ENCODE assay signal across 23 cellular contexts in genomic region chr16:27935076-27935475, GRCh38.
"Had no signal": no experiment of that assay in that cellular context is flagged by ENCODE, and none has a peak within 500 bp of the region (broad histone marks: within the 10 kb centered on the region; RNA-seq: fewer than 3 reads in every experiment).

No MANE protein-coding gene starts in this region.

- H3K4me1 ChIP-seq: colonic mucosa, esophagus muscularis mucosa, esophagus squamous epithelium, foreskin keratinocyte, gastrocnemius medialis, gastroesophageal sphincter, heart right ventricle had no signal

- DNase-seq: colonic mucosa; cortex of kidney; dermis blood vessel endothelial cell; dorsolateral prefrontal cortex; effector CD4-positive, alpha-beta T cell; effector CD8-positive, alpha-beta T cell; effector memory CD4-positive, alpha-beta T cell; effector memory CD8-positive, alpha-beta T cell; endodermal cell; erythroblast; esophagus squamous epithelium; foreskin fibroblast; foreskin keratinocyte; foreskin melanocyte; gastrocnemius medialis; glutamatergic neuron; head of caudate nucleus; heart right ventricle had no signal

- H3K4me3 ChIP-seq: colonic mucosa, coronary artery, dorsolateral prefrontal cortex, esophagus muscularis mucosa, esophagus squamous epithelium, gastrocnemius medialis, gastroesophageal sphincter, heart right ventricle had no signal

- H3K36me3 ChIP-seq: colonic mucosa, esophagus muscularis mucosa, esophagus squamous epithelium, gastrocnemius medialis, gastroesophageal sphincter, heart right ventricle had no signal

- ATAC-seq: effector memory CD8-positive, alpha-beta T cell; esophagus mucosa; foreskin keratinocyte; gastrocnemius medialis; gastroesophageal sphincter; heart right ventricle had no signal

- H3K27ac ChIP-seq: colonic mucosa, coronary artery, dorsolateral prefrontal cortex, epithelial cell of prostate, esophagus muscularis mucosa, esophagus squamous epithelium, foreskin keratinocyte, gastrocnemius medialis, gastroesophageal sphincter, heart right ventricle had no signal

- H3K9me3 ChIP-seq: colonic mucosa, gastrocnemius medialis had no signal

- H3K27me3 ChIP-seq: colonic mucosa, dorsolateral prefrontal cortex, foreskin keratinocyte, gastrocnemius medialis had no signal
